Comparison of ENCODE assay signal across 8 cellular contexts in the genomic region with DNA sequence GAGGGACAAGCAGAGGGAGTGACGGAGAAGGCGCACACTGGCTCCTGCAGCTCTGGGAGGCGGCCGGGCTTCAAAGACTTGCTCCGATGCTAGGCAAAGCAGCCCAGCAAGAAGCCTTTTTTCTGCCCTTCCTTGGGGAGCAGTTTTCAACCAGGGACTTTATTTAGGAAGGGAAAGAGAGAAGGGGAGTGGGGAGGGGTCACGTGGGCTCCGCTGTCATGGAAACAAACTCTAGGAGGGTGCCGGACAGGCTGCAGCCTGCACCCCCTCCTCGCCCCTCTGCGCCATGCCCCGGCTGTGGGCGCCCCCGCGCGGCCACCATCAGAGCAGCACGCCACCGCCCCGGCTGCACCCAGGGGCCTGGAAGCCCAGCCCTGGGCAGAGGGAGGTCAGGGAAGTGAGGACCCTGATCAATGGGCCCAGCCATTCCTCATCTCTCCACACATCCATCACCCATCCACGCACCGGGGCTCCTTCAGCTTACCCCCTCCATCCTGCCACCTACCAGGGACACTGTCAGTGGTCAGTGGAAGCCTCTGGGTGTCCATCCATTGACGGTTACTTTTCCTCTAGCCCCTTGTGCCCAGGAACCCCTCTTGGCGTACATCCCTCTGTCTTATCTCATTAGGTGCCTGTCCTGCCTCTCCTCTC.
DNase-seq lines count a peak whose midpoint lies in the region; ATAC-seq and TF ChIP-seq lines count a peak whose summit lies in the region.

No MANE protein-coding gene starts in this region.

- H3K9me3 Mint-ChIP-seq in progenitor cell of endocrine pancreas (ENCODE audit: low read depth): no peaks in the 10 kb centered on the region

- peak overlapping the region; percentile 73 for H3K4me3 Mint-ChIP-seq in progenitor cell of endocrine pancreas (ENCODE audit: low read depth)

- no peak overlapping the region for H3K27ac Mint-ChIP-seq in progenitor cell of endocrine pancreas

- TF ChIP-seq CTCF in RWPE2 (IDR thresholded peaks at IDR 0.05; ENCODE audit: poor library complexity, severe bottlenecking) (peak; percentile 88), progenitor cell of endocrine pancreas (IDR thresholded peaks at IDR 0.05; ENCODE audit: unreplicated experiment) (peak; percentile 88), upper lobe of right lung (IDR thresholded peaks at IDR 0.05) (peak; percentile 82)

- no peaks in the 10 kb centered on the region for H3K36me3 Mint-ChIP-seq in progenitor cell of endocrine pancreas (ENCODE audit: insufficient read depth)

- H3K36me3 ChIP-seq in RWPE2 (ENCODE audit: low read depth): no peaks in the 10 kb centered on the region
- no peaks in the 10 kb centered on the region for H3K36me3 ChIP-seq in upper lobe of right lung

- H3K27me3 ChIP-seq in RWPE2 (ENCODE audit: insufficient read depth, poor library complexity, severe bottlenecking): no peaks in the 10 kb centered on the region
- H3K27me3 ChIP-seq in upper lobe of right lung: peaks cover 42% of the 10 kb centered on the region

- H3K9me3 ChIP-seq in RWPE2 (ENCODE audit: severe bottlenecking) (no peaks in the 10 kb centered on the region), upper lobe of right lung (no peaks in the 10 kb centered on the region)

- H3K4me3 ChIP-seq in RWPE2 (ENCODE audit: severe bottlenecking): no peak overlapping the region
- no peak overlapping the region for H3K4me3 ChIP-seq in upper lobe of right lung

- DNase-seq in NCI-H2107 treated with DMSO at 0.1 percent for 48 hours (lab: John Stamatoyannopoulos, UW; ENCODE audit: unreplicated experiment): peak; percentile 25
- no peak for DNase-seq in NCI-H2107 (lab: John Stamatoyannopoulos, UW)
- DNase-seq in HPDE6-E6E7 (ENCODE audit: extremely low spot score): peak; percentile 58
- no peak for DNase-seq in RWPE2 (ENCODE audit: low spot score)
- peak; percentile 51 to 72 (median 56) for DNase-seq in activated naive CD4-positive, alpha-beta T cell (lab: John Stamatoyannopoulos, UW)
- peak; percentile 36 to 89 (median 77) for DNase-seq in head of caudate nucleus
- peak; percentile 66 for DNase-seq in progenitor cell of endocrine pancreas (ENCODE audit: low spot score, unreplicated experiment)
- DNase-seq in upper lobe of right lung: peak; percentile 69

- H3K4me1 ChIP-seq in RWPE2 (ENCODE audit: insufficient read depth, poor library complexity, severe bottlenecking) (no peaks in the 10 kb centered on the region), upper lobe of right lung (peaks cover 5% of the 10 kb centered on the region)

- H3K27me3 Mint-ChIP-seq in progenitor cell of endocrine pancreas: peaks cover 51% of the 10 kb centered on the region

- peak; percentile 79 for ATAC-seq in RWPE2 (ENCODE audit: low read depth)
- ATAC-seq in upper lobe of right lung: peak; percentile 84

- H3K4me1 Mint-ChIP-seq in progenitor cell of endocrine pancreas (ENCODE audit: low read depth): peaks cover 9% of the 10 kb centered on the region

- H3K27ac ChIP-seq in RWPE2 (ENCODE audit: poor library complexity, severe bottlenecking): no peak overlapping the region
- H3K27ac ChIP-seq in upper lobe of right lung: no peak overlapping the region

- intact Hi-C loops in head of caudate nucleus (cut with DNase I): loop anchor here (5.0 to 10.0 kb wide), 2 partner anchors 69 to 128 kb away; partner anchors contain the start of genes CCDC167 and MDGA1
- intact Hi-C loops in upper lobe of right lung (cut with DNase I): no loop called here

Comparison
In these comparisons a context has a peak if more than half of its experiments do, and no peak if none do; other contexts are left out.
1. DNase-seq: peak in NCI-H2107 treated with DMSO at 0.1 percent for 48 hours (single experiment), HPDE6-E6E7 (single experiment), activated naive CD4-positive, alpha-beta T cell (4 of 4), head of caudate nucleus (42 of 42), progenitor cell of endocrine pancreas (single experiment) and upper lobe of right lung (single experiment); none in NCI-H2107 (single experiment) and RWPE2 (single experiment).
2. Peak in every context shown above with its lines, with median percentiles within 50 percentile points of each other: CTCF ChIP-seq.